ENCODE assay signal across 12 cellular contexts in the genomic region with DNA sequence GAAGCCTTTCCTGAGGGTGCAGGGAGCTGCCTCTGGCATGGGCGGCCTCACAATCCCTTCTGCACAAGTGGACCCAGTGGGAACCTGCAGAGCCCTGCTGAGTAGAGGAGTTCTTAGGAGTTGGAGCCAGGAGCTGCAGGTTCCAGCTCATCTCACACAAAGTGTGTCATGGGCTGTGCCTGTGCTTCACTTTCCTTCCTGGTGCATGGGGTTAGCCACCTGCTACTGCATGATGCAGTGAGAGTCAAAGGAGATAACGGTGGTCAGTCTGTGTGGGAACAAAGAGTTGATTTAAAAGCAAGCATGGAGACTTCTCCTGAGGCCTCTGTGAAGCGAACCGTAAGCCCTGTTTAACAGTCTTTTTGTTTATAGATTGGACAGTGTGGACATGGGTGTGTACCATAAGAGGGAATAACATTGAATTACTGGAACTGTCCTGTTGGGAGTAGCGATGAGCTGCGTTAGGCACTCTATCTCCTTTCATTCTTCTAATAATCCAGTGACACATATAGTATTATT.
DNase-seq lines count a peak whose midpoint lies in the region; ATAC-seq and TF ChIP-seq lines count a peak whose summit lies in the region.
"Had no signal": no experiment of that assay in that cellular context is flagged by ENCODE, and none has a peak within 500 bp of the region (broad histone marks: within the 10 kb centered on the region; RNA-seq: fewer than 3 reads in every experiment).

No MANE protein-coding gene starts in this region.

- no peaks in the 10 kb centered on the region for H3K4me1 ChIP-seq in breast epithelium
- no peaks in the 10 kb centered on the region for H3K4me1 ChIP-seq in foreskin keratinocyte
- H3K4me1 ChIP-seq: SJCRH30 had no signal

- H3K27ac Mint-ChIP-seq in MCF 10A (ENCODE audit: low read depth, unreplicated experiment) (no peak overlapping the region), type B pancreatic cell (no peak overlapping the region)
- H3K27ac Mint-ChIP-seq: IgD-negative memory B cell, nephron had no signal

- H3K27me3 Mint-ChIP-seq in MCF 10A (ENCODE audit: insufficient read depth, unreplicated experiment) (no peaks in the 10 kb centered on the region), type B pancreatic cell (peaks cover 42% of the 10 kb centered on the region)

- POLR2A ChIA-PET in MCF 10A (lab: Yijun Ruan, JAX), result interaction anchor here (2.0 kb wide), 1 partner anchor 217 kb away, joined by 7 read pairs; no protein-coding TSS in a partner anchor

- peak; percentile 14 for ATAC-seq in foreskin keratinocyte

- H3K27ac ChIP-seq in breast epithelium, result no peak overlapping the region
- H3K27ac ChIP-seq in foreskin keratinocyte, result no peak overlapping the region
- H3K27ac ChIP-seq: SJCRH30 had no signal

- in situ Hi-C loops in SK-MEL-5 (cut with HindIII; ENCODE audit: low pct_unique_long_range_greater_than_20kb, low sequenced_read_pairs), result loop anchor here (10.0 kb wide), 1 partner anchor 202 kb away; no protein-coding TSS in a partner anchor

- CTCF ChIA-PET in MCF 10A (lab: Yijun Ruan, JAX), result interaction anchor here (0.5 to 5.4 kb wide), 25 partner anchors 8 to 241 kb away, joined by 3 to 152 read pairs (median 6); no protein-coding TSS in a partner anchor

- TF ChIP-seq POLR2A in breast epithelium (IDR thresholded peaks at IDR 0.05), result no peak

- H3K4me1 Mint-ChIP-seq in MCF 10A (ENCODE audit: insufficient read depth, unreplicated experiment), result peaks cover 7% of the 10 kb centered on the region
- H3K4me1 Mint-ChIP-seq in type B pancreatic cell (ENCODE audit: unreplicated experiment), result no peaks in the 10 kb centered on the region
- H3K4me1 Mint-ChIP-seq: nephron had no signal

- H3K9me3 Mint-ChIP-seq in MCF 10A (ENCODE audit: unreplicated experiment) (no peaks in the 10 kb centered on the region), type B pancreatic cell (no peaks in the 10 kb centered on the region)
- H3K9me3 Mint-ChIP-seq: IgD-negative memory B cell, nephron had no signal

- peak; percentile 15 for DNase-seq in MCF 10A (ENCODE audit: unreplicated experiment)
- no peak for DNase-seq in breast epithelium (ENCODE audit: low spot score in 2 of 2)
- DNase-seq in SK-MEL-5 (ENCODE audit: low read depth, low spot score), result peak; percentile 78
- no peak for DNase-seq in foreskin keratinocyte
- peak; percentile 40 for DNase-seq in type B pancreatic cell (ENCODE audit: extremely low spot score, unreplicated experiment)
- DNase-seq in activated gamma-delta T cell treated with Interleukin-2 at 50 U/mL for 16 hours, result no peak
- DNase-seq in NCI-H2029 treated with DMSO at 0.1 percent for 48 hours (lab: John Stamatoyannopoulos, UW), result no peak
- no peak for DNase-seq in hippocampal formation (lab: John Stamatoyannopoulos, UW)
- DNase-seq: NCI-H2171 treated with DMSO at 0.1 percent for 48 hours had no signal

- no peaks in the 10 kb centered on the region for H3K27me3 ChIP-seq in breast epithelium
- peaks cover 5% of the 10 kb centered on the region for H3K27me3 ChIP-seq in foreskin keratinocyte
- H3K27me3 ChIP-seq: SJCRH30 had no signal

- intact Hi-C loops in MCF 10A (cut with micrococcal nuclease), result loop anchor here (2.0 to 5.0 kb wide), 3 partner anchors 89 to 216 kb away; no protein-coding TSS in a partner anchor
- intact Hi-C loops in breast epithelium (cut with DNase I; ENCODE audit: low total_unique reads), result no loop called here

- no peak overlapping the region for H3K4me3 ChIP-seq in breast epithelium
- H3K4me3 ChIP-seq: SJCRH30 had no signal

- H3K36me3 ChIP-seq in breast epithelium, result no peaks in the 10 kb centered on the region
- H3K36me3 ChIP-seq: SJCRH30 had no signal

- H3K36me3 Mint-ChIP-seq in MCF 10A (ENCODE audit: insufficient read depth, unreplicated experiment), result no peaks in the 10 kb centered on the region
- no peaks in the 10 kb centered on the region for H3K36me3 Mint-ChIP-seq in type B pancreatic cell
- H3K36me3 Mint-ChIP-seq: IgD-negative memory B cell had no signal

- no peak for TF ChIP-seq CTCF in MCF 10A (IDR thresholded peaks at IDR 0.05; ENCODE audit: unreplicated experiment)
- TF ChIP-seq CTCF in breast epithelium (IDR thresholded peaks at IDR 0.05), result no peak
- peak; percentile 33 for TF ChIP-seq CTCF in foreskin keratinocyte (conservative IDR thresholded peaks at IDR 0.05)
- TF ChIP-seq CTCF in type B pancreatic cell (conservative IDR thresholded peaks at IDR 0.05), result no peak

- BruUV-seq in MCF 10A (replicated peaks; lab: Mats Ljungman, UMichigan), result no TSS peak

- H3K9me3 ChIP-seq in breast epithelium, result no peaks in the 10 kb centered on the region
- H3K9me3 ChIP-seq: SJCRH30 had no signal

- H3K4me3 Mint-ChIP-seq in MCF 10A (ENCODE audit: unreplicated experiment) (no peak overlapping the region), type B pancreatic cell (no peak overlapping the region)
- H3K4me3 Mint-ChIP-seq: IgD-negative memory B cell, nephron had no signal

Comparison
In these comparisons a context has a peak if more than half of its experiments do, and no peak if none do; other contexts are left out.
1. DNase-seq: peak in MCF 10A (single experiment), SK-MEL-5 (single experiment) and type B pancreatic cell (single experiment); none in breast epithelium (0 of 2), foreskin keratinocyte (0 of 2), activated gamma-delta T cell treated with Interleukin-2 at 50 U/mL for 16 hours (single experiment), NCI-H2029 treated with DMSO at 0.1 percent for 48 hours (single experiment) and hippocampal formation (0 of 2).